21 cellular contexts compared by ENCODE assay signal in the genomic region with DNA sequence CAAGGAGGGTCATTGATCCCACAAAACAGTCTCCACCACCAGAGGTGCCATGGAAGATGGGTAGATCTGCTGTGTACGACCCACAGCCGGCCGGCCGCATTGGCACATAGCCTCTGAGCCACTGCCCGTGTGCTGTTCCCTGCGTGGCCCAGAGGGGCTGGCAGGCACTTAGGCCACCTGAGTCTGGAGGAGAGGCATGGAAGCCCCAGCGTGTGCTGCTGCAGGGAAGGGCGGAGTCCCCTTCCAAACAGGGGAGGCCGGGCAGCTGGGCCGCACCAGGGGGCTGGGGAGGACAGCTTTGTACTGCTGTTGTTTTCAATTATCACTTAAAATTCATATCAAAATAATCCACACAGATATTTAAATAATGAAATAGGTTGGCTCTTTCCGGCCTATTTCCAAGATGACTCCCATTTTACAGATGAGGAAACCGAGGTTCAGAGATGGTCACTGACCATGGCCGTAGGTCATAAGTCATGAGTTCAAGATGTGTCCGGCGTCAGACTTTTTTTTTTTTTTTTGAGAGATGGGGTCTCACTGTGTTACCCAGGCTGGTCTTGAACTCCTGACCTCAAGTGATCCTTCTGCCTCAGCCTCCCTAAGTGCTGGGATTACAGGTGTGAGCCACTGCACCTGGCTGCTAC. TPM values are rescaled to one million over a fixed set of nuclear protein-coding genes. Genes with fewer than 3 reads are reported as not detected.
DNase-seq lines count a peak whose midpoint lies in the region; TF ChIP-seq lines count a peak whose summit lies in the region.
"Had no signal": no experiment of that assay in that cellular context is flagged by ENCODE, and none has a peak within 500 bp of the region (broad histone marks: within the 10 kb centered on the region; RNA-seq: fewer than 3 reads in every experiment).

No MANE protein-coding gene starts in this region.

- H3K4me3 Mint-ChIP-seq in glutamatergic neuron (ENCODE audit: unreplicated experiment) = no peak overlapping the region
- H3K4me3 Mint-ChIP-seq: B cell; CD4-positive, alpha-beta T cell; CD8-positive, alpha-beta T cell had no signal

- H2BK120ac ChIP-seq in neuronal stem cell (ENCODE audit: low read depth, low read length) = peak overlapping the region; percentile 72

- no peak overlapping the region for H4K91ac ChIP-seq in neuronal stem cell (ENCODE audit: low read depth, low read length, poor library complexity)

- H3K9me3 Mint-ChIP-seq in glutamatergic neuron (ENCODE audit: unreplicated experiment) = peaks cover 2% of the 10 kb centered on the region
- H3K9me3 Mint-ChIP-seq: CD4-positive, alpha-beta T cell; CD8-positive, alpha-beta T cell had no signal

- H2AK5ac ChIP-seq in neuronal stem cell (ENCODE audit: low read depth, low read length) = no peak overlapping the region

- no peaks in the 10 kb centered on the region for H3K27me3 ChIP-seq in neuronal stem cell (ENCODE audit: control insufficient read depth in 3 of 3, insufficient read depth in 3 of 3, low read depth in 1 of 3, low read length in 3 of 3)
- H3K27me3 ChIP-seq: BLaER1 treated with 17β-estradiol and CSF1 and Interleukin-3, amounts not matched to agents 10 nM and 100 nM had no signal

- H3K4me3 ChIP-seq in HEK293 (ENCODE audit: low read depth, low read length) = no peak overlapping the region
- H3K4me3 ChIP-seq in neuronal stem cell (ENCODE audit: low read length in 2 of 2) = peak overlapping the region in 1 of 2 donors; percentile 3
- H3K4me3 ChIP-seq: A549; BLaER1 treated with 17β-estradiol and CSF1 and Interleukin-3, amounts not matched to agents 10 nM and 100 nM had no signal

- TF ChIP-seq CTCF in HEK293 (tag by site-specific recombination; IDR thresholded peaks at IDR 0.05) (no peak), glutamatergic neuron (IDR thresholded peaks at IDR 0.05; ENCODE audit: partially characterized antibody, unreplicated experiment) (no peak)

- H3K4me2 ChIP-seq in neuronal stem cell (ENCODE audit: insufficient read depth, low read length, poor library complexity, severe bottlenecking) = no peak overlapping the region
- H3K4me2 ChIP-seq: A549; BLaER1 treated with 17β-estradiol and CSF1 and Interleukin-3, amounts not matched to agents 10 nM and 100 nM had no signal

- peak overlapping the region; percentile 41 for H2BK12ac ChIP-seq in neuronal stem cell (ENCODE audit: low read length)

- POLR2A ChIA-PET in HEK293 (lab: Yijun Ruan, JAX) = no interaction called here

- H3K36me3 ChIP-seq in HEK293 (ENCODE audit: control insufficient read depth in 2 of 2, insufficient read depth in 1 of 2, low read length in 2 of 2) (no peaks in the 10 kb centered on the region; a peak in 1 of 3 replicates), neuronal stem cell (replicated peaks in 1 of 2; ENCODE audit: control insufficient read depth in 2 of 2, insufficient read depth in 2 of 2, low read length in 2 of 2) (peaks cover 0 to 3% of the 10 kb centered on the region in 2 donors)

- no CpG with 5 or more reads among the region's 15 CpGs for WGBS in neuronal stem cell (ENCODE audit: extremely low coverage in 2 of 2, insufficient read length in 2 of 2, insufficient replicate concordance in 1 of 2), 2 donors

- DNase-seq in DMS 273 (lab: John Stamatoyannopoulos, UW; ENCODE audit: unreplicated experiment) (peak; percentile 38), DMS 273 treated with DMSO at 0.1 percent for 48 hours (lab: John Stamatoyannopoulos, UW) (no peak), glutamatergic neuron (peak; percentile 10), neuronal stem cell (ENCODE audit: low spot score) (no peak), pons (ENCODE audit: low spot score) (no peak), caudate nucleus (lab: John Stamatoyannopoulos, UW) (no peak)
- DNase-seq: AML-193; Caco-2; Calu3; CD4-positive, alpha-beta T cell; CD8-positive, alpha-beta T cell; DMS79 treated with DMSO at 0.1 percent for 48 hours; GF-D8 had no signal

- H2AFZ ChIP-seq in neuronal stem cell (ENCODE audit: low read length) = no peak overlapping the region

- H2BK5ac ChIP-seq in neuronal stem cell (ENCODE audit: low read length) = peak overlapping the region; percentile 57

- H3K36me3 Mint-ChIP-seq in glutamatergic neuron (ENCODE audit: unreplicated experiment) = no peaks in the 10 kb centered on the region
- H3K36me3 Mint-ChIP-seq: CD8-positive, alpha-beta T cell had no signal

- no peaks in the 10 kb centered on the region for H3K9me3 ChIP-seq in HEK293 (ENCODE audit: control insufficient read depth, insufficient read depth, low read depth, low read length)
- peaks cover 0 to 2% of the 10 kb centered on the region in 2 donors for H3K9me3 ChIP-seq in neuronal stem cell (replicated peaks in 1 of 2; ENCODE audit: control insufficient read depth in 2 of 2, insufficient read depth in 1 of 2, low read depth in 1 of 2, low read length in 2 of 2)
- H3K9me3 ChIP-seq: A549; BLaER1 treated with 17β-estradiol and CSF1 and Interleukin-3, amounts not matched to agents 10 nM and 100 nM; Caco-2 had no signal

- H3K27me3 Mint-ChIP-seq in glutamatergic neuron (ENCODE audit: unreplicated experiment) = peaks cover 2% of the 10 kb centered on the region
- H3K27me3 Mint-ChIP-seq: B cell; CD4-positive, alpha-beta T cell had no signal

- H3K79me1 ChIP-seq in neuronal stem cell (ENCODE audit: low read depth, low read length) = no peaks in the 10 kb centered on the region

- H2BK15ac ChIP-seq in neuronal stem cell (ENCODE audit: low read length) = no peak overlapping the region

- H3K27ac ChIP-seq in HEK293 (ENCODE audit: extremely low read depth, low read depth, low read length) (no peak overlapping the region), neuronal stem cell (replicated peaks; ENCODE audit: low read length) (no peak overlapping the region), caudate nucleus (ENCODE audit: low read depth, low read length) (no peak overlapping the region)
- H3K27ac ChIP-seq: 22Rv1; A549; BLaER1 treated with 17β-estradiol and CSF1 and Interleukin-3, amounts not matched to agents 10 nM and 100 nM; C4-2B had no signal

- H3K4me1 Mint-ChIP-seq in glutamatergic neuron (ENCODE audit: low read depth, unreplicated experiment) = no peaks in the 10 kb centered on the region

- no peak overlapping the region for H3K9ac ChIP-seq in neuronal stem cell (ENCODE audit: low read depth, low read length, poor library complexity)
- H3K9ac ChIP-seq: BLaER1 treated with 17β-estradiol and CSF1 and Interleukin-3, amounts not matched to agents 10 nM and 100 nM had no signal

- H3K23ac ChIP-seq in neuronal stem cell (ENCODE audit: low read depth, low read length, poor library complexity) = peak overlapping the region; percentile 55

- H3K27ac Mint-ChIP-seq in glutamatergic neuron (ENCODE audit: unreplicated experiment) = no peak overlapping the region
- H3K27ac Mint-ChIP-seq: B cell; CD4-positive, alpha-beta T cell; CD8-positive, alpha-beta T cell had no signal

- H3K14ac ChIP-seq in neuronal stem cell (ENCODE audit: low read length) = no peak overlapping the region

- peak overlapping the region; percentile 37 for H3K4ac ChIP-seq in neuronal stem cell (ENCODE audit: low read length)

- no peaks in the 10 kb centered on the region for H3K4me1 ChIP-seq in HEK293 (ENCODE audit: control insufficient read depth, insufficient read depth, low read length)
- peaks cover 0 to 9% of the 10 kb centered on the region in 2 donors for H3K4me1 ChIP-seq in neuronal stem cell (ENCODE audit: control insufficient read depth in 2 of 2, insufficient read depth in 1 of 2, low read depth in 1 of 2, low read length in 2 of 2)
- H3K4me1 ChIP-seq: A549, Caco-2 had no signal

- no peak overlapping the region for H4K8ac ChIP-seq in neuronal stem cell (ENCODE audit: low read depth, low read length)

- H3K18ac ChIP-seq in neuronal stem cell (ENCODE audit: low read length) = peak overlapping the region; percentile 57

- CTCF ChIA-PET in HEK293 (lab: Yijun Ruan, JAX) = interaction anchor here (1.5 kb wide), 1 partner anchor 15 kb away, joined by 5 read pairs; no protein-coding TSS in a partner anchor

TF ChIP-seq in HEK293, 187 proteins besides CTCF, POLR2A, EP300 and RAD21:
- no peak for TF ChIP-seq ZFHX2 (tag by site-specific recombination; conservative IDR thresholded peaks at IDR 0.05)
- TF ChIP-seq BCL11B (tag by site-specific recombination; IDR thresholded peaks at IDR 0.05; ENCODE audit: low read depth) = peak; percentile 61; the same call in 1 of the 2 replicates
- no peak for TF ChIP-seq ZNF580 (tag by site-specific recombination; IDR thresholded peaks at IDR 0.05)
- TF ChIP-seq ZNF114 (tag by site-specific recombination; IDR thresholded peaks at IDR 0.05) = no peak
- TF ChIP-seq BCL11A (tag by site-specific recombination; IDR thresholded peaks at IDR 0.05; ENCODE audit: low read depth) = peak; percentile 86

RNA-seq across cellular contexts. Expression of gene GSG1L, which starts 23.1 kb away (rescaled TPM):
- total RNA-seq in glutamatergic neuron (ENCODE audit: unreplicated experiment) = 0.91 TPM
- polyA plus RNA-seq in neuronal stem cell (2013, experiment 1 of 2) = 0.04 TPM
- polyA plus RNA-seq in neuronal stem cell (2013, experiment 2 of 2) = 0.03 TPM
- total RNA-seq: A172; B cell; Caco-2; Calu3; CD4-positive, alpha-beta T cell; CD8-positive, alpha-beta T cell had no signal
- polyA plus RNA-seq: A549, BJ had no signal

Comparison
In these comparisons a context has a peak if more than half of its experiments do, and no peak if none do; other contexts are left out.
1. DNase-seq: peak in DMS 273 (single experiment) and glutamatergic neuron (single experiment); none in DMS 273 treated with DMSO at 0.1 percent for 48 hours (single experiment), neuronal stem cell (single experiment), pons (single experiment) and caudate nucleus (0 of 61).